ENCODE assay signal across 15 cellular contexts in the genomic region with DNA sequence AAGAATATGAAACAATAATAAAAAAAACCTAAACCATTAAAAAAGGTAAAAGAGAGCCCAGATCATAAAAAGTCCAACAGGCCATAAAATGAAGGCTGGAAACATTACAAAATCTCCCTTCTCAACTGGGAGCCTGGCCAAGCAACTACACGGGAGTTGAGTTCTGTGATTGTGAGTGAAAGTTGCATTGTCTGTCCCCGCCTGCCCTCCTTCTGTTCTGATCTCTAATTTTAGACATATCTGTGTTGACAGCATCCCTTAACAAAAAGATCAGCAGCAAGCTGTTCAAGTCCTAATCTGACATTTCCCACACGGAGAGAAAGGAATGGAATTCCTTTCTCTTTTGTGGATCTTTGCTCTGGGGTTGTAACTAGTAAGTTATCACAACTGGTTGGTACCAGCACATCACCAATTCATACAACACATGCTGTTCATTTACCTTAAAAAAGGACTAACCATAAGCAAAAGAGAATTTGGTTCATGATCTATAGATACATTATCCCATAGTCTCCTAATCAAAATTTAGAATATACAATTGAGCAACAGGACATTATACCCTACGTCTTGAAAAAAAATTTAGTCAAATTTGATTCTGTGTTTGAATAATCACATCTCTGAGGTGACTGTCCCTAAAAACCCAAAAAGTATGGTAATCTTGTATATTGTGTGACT.
DNase-seq lines count a peak whose midpoint lies in the region; ATAC-seq and TF ChIP-seq lines count a peak whose summit lies in the region.
"Had no signal": no experiment of that assay in that cellular context is flagged by ENCODE, and none has a peak within 500 bp of the region (broad histone marks: within the 10 kb centered on the region; RNA-seq: fewer than 3 reads in every experiment).

No MANE protein-coding gene starts in this region.

- intact Hi-C loops in Right ventricle myocardium superior (cut with DNase I) = no loop called here
- intact Hi-C loops in mucosa of descending colon (cut with DNase I, micrococcal nuclease) = no loop called here
- intact Hi-C loops in testis (cut with DNase I; ENCODE audit: low total_unique reads) = no loop called here

- peak overlapping the region; percentile 61 for H3K27ac ChIP-seq in VCaP
- peak overlapping the region in 1 of 2 donors; percentile 2 for H3K27ac ChIP-seq in testis
- H3K27ac ChIP-seq: psoas muscle had no signal

- DNase-seq in Right ventricle myocardium superior (peak; percentile 46), mucosa of descending colon (peak in 1 of 3 donors; percentile 63), testis (peak; percentile 76)
- DNase-seq in effector CD4-positive, alpha-beta T cell = no peak
- DNase-seq: activated CD4-positive, alpha-beta T cell treated with anti-CD3 and anti-CD28 coated beads, Interleukin-2, amount 50 U/mL, for 4 hours; activated naive CD8-positive, alpha-beta T cell treated with anti-CD3 and anti-CD28 coated beads, Interleukin-2, amount 10 ng/mL, durations not matched to agents 7 days and 5 days; activated T-cell treated with anti-CD3 and anti-CD28 coated beads, Interleukin-2, amount 50 U/mL, for 48 hours; DMS153; NCI-H2081 treated with DMSO at 0.1 percent for 48 hours; NCI-H774; psoas muscle had no signal

- H3K36me3 ChIP-seq in mucosa of descending colon (ENCODE audit: low read depth) (no peaks in the 10 kb centered on the region), testis (ENCODE audit: low read depth, missing control alignments) (no peaks in the 10 kb centered on the region)

- H3K4me1 ChIP-seq in mucosa of descending colon (ENCODE audit: low read depth) (peaks cover 11% of the 10 kb centered on the region), testis (no peaks in the 10 kb centered on the region)
- H3K4me1 ChIP-seq: psoas muscle had no signal

- ATAC-seq in Right ventricle myocardium superior (ENCODE audit: poor library complexity) (peak; percentile 86), mucosa of descending colon (peak; percentile 56), HG03520 (IDR thresholded peaks at IDR 0.05; ENCODE audit: unreplicated experiment) (no peak), HG03025 (IDR thresholded peaks at IDR 0.05; ENCODE audit: low FRiP score, unreplicated experiment) (no peak)
- ATAC-seq: psoas muscle, SK-N-SH treated with all-trans-retinoic acid at 6 μM for 48 hours had no signal

- H3K4me3 ChIP-seq in mucosa of descending colon (no peak overlapping the region), testis (no peak overlapping the region)
- H3K4me3 ChIP-seq: psoas muscle had no signal

- WGBS in testis, 2 donors = 48 to 49% methylated on average over 4 of the region's 4 CpGs

- H3K27me3 ChIP-seq in testis = no peaks in the 10 kb centered on the region

- TF ChIP-seq CTCF in VCaP (conservative IDR thresholded peaks at IDR 0.05) (no peak), mucosa of descending colon (IDR thresholded peaks at IDR 0.05) (no peak), testis (IDR thresholded peaks at IDR 0.05) (no peak)

- no peak for TF ChIP-seq POLR2A in testis (IDR thresholded peaks at IDR 0.05)

- H3K9me3 ChIP-seq in mucosa of descending colon = no peaks in the 10 kb centered on the region
- no peaks in the 10 kb centered on the region for H3K9me3 ChIP-seq in testis
- H3K9me3 ChIP-seq: psoas muscle had no signal

Comparison
In these comparisons a context has a peak if more than half of its experiments do, and no peak if none do; other contexts are left out.
1. ATAC-seq: peak in Right ventricle myocardium superior (single experiment) and mucosa of descending colon (single experiment); none in HG03520 (single experiment) and HG03025 (single experiment).